Comparison of ENCODE assay signal across 8 cellular contexts in the genomic region with DNA sequence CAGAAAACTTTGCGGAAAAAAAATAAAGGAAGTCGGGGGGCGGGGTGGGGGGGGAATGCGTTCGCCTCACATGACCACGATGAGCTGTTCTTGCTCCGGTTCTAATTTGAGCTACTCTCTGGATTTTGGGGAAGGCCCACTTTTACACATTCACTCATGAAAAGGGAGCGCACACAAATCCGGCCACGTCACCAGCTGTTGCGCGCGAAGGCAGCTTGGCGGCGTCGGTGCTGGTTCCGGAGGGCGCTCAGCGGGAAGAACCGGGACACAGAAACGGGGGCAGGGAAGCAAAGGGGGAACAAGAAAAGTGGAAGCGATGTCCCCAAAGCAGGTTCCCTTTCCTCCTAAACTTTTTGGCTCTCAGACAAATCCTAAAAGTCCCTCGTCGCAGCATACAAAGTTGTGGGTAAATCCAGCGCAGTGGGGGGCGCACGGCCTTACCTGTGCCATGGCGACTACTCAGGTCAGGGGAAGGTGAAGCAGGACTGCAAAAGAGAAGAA. TPM values are rescaled to one million over a fixed set of nuclear protein-coding genes. Genes with fewer than 3 reads are reported as not detected.
DNase-seq lines count a peak whose midpoint lies in the region; ATAC-seq and TF ChIP-seq lines count a peak whose summit lies in the region.

No MANE protein-coding gene starts in this region.

- H3K27me3 ChIP-seq in SU-DHL-6 (ENCODE audit: low read length) (no peaks in the 10 kb centered on the region), adipocyte (replicated peaks; ENCODE audit: control insufficient read depth, insufficient read depth, low read length) (no peaks in the 10 kb centered on the region), heart right ventricle (no peaks in the 10 kb centered on the region), trophoblast cell (ENCODE audit: insufficient read depth, low read length) (no peaks in the 10 kb centered on the region), aorta (ENCODE audit: control insufficient read depth in 1 of 2, insufficient read depth in 2 of 2, low read length in 1 of 2) (no peaks in the 10 kb centered on the region)

- peak overlapping the region; percentile 69 for H3K14ac ChIP-seq in trophoblast cell (ENCODE audit: low read length)

- peak; percentile 9 to 16 for DNase-seq in SHP77 (lab: John Stamatoyannopoulos, UW)
- no peak for DNase-seq in SHP77 treated with DMSO at 0.1 percent for 48 hours (lab: John Stamatoyannopoulos, UW)
- DNase-seq in adipocyte (ENCODE audit: low read depth), result peak; percentile 93
- peak; percentile 81 to 86 for DNase-seq in heart right ventricle
- DNase-seq in trophoblast cell, result peak; percentile 81 to 89
- peak; percentile 94 to 95 for DNase-seq in aorta

- peak overlapping the region; percentile 8 for H2BK12ac ChIP-seq in trophoblast cell (ENCODE audit: low read length)

- H4K8ac ChIP-seq in trophoblast cell (ENCODE audit: low read depth, low read length), result peak overlapping the region; percentile 72

- H3F3A ChIP-seq in SU-DHL-6 (ENCODE audit: insufficient read depth), result 0 out of 2 replicates have a peak, but pooled peaks cover 3% of the 10 kb centered on the region

- TF ChIP-seq CTCF in SU-DHL-6 (IDR thresholded peaks at IDR 0.05; ENCODE audit: insufficient read depth, low read length, poor library complexity, severe bottlenecking) (no peak), heart right ventricle (IDR thresholded peaks at IDR 0.05) (peak in 4 of 9 donors; percentile 13 to 64 (median 31))

- no peaks in the 10 kb centered on the region for H4K20me1 ChIP-seq in SU-DHL-6 (ENCODE audit: low read depth, low read length)

- H2AFZ ChIP-seq in SU-DHL-6 (ENCODE audit: low read depth, low read length, severe bottlenecking) (peak overlapping the region; percentile 64), trophoblast cell (ENCODE audit: insufficient read depth, low read length, poor library complexity) (peak overlapping the region; percentile 19)

- H3K27ac ChIP-seq in SU-DHL-6 (ENCODE audit: low read depth, low read length) (no peak overlapping the region), heart right ventricle (peak overlapping the region; percentile 94 to 99 (median 98)), trophoblast cell (ENCODE audit: low read depth, low read length) (peak overlapping the region; percentile 72), aorta (ENCODE audit: low read depth in 1 of 2, low read length in 2 of 2) (peak overlapping the region; percentile 77 to 99)

- H3K36me3 ChIP-seq in SU-DHL-6 (ENCODE audit: low read length) (no peaks in the 10 kb centered on the region), adipocyte (ENCODE audit: control insufficient read depth, insufficient read depth, low read length, severe bottlenecking) (peaks cover 18% of the 10 kb centered on the region), heart right ventricle (peaks cover 0 to 35% (median 0%) of the 10 kb centered on the region in 9 donors), trophoblast cell (ENCODE audit: control insufficient read depth in 1 of 2, insufficient read depth in 2 of 2, low read length in 2 of 2) (peaks cover 0 to 2% of the 10 kb centered on the region in 2 experiments), aorta (ENCODE audit: control insufficient read depth in 1 of 2, insufficient read depth in 2 of 2, low read length in 1 of 2) (no peaks in the 10 kb centered on the region)

- H3K4me3 ChIP-seq in SU-DHL-6 (ENCODE audit: insufficient read depth, low read length, poor library complexity, severe bottlenecking) (peak overlapping the region; percentile 67), adipocyte (ENCODE audit: low read length) (peak overlapping the region; percentile 93), heart right ventricle (peak overlapping the region; percentile 67 to 99 (median 95)), trophoblast cell (ENCODE audit: low read depth, low read length) (peak overlapping the region; percentile 92), aorta (ENCODE audit: low read length in 2 of 2) (peak overlapping the region; percentile 69 to 96)

- H3K79me1 ChIP-seq in trophoblast cell (ENCODE audit: low read length), result peaks cover 7% of the 10 kb centered on the region

- no peaks in the 10 kb centered on the region for H3K9me3 ChIP-seq in SU-DHL-6 (ENCODE audit: insufficient read depth, low read length)
- no peaks in the 10 kb centered on the region for H3K9me3 ChIP-seq in adipocyte (ENCODE audit: control insufficient read depth, low read length)
- no peaks in the 10 kb centered on the region for H3K9me3 ChIP-seq in heart right ventricle
- H3K9me3 ChIP-seq in trophoblast cell (ENCODE audit: insufficient read depth, low read depth, low read length), result no peaks in the 10 kb centered on the region
- no peaks in the 10 kb centered on the region for H3K9me3 ChIP-seq in aorta (ENCODE audit: control insufficient read depth, low read length)

- peak overlapping the region; percentile 84 for H3K4ac ChIP-seq in trophoblast cell (ENCODE audit: low read depth, low read length)

- no peaks in the 10 kb centered on the region for H3K79me2 ChIP-seq in SU-DHL-6 (ENCODE audit: insufficient read depth, low read length)
- H3K79me2 ChIP-seq in trophoblast cell (ENCODE audit: control insufficient read depth, insufficient read depth, low read length, poor library complexity), result peaks cover 9% of the 10 kb centered on the region

- H2BK120ac ChIP-seq in trophoblast cell (ENCODE audit: insufficient read depth, low read length, poor library complexity), result peak overlapping the region; percentile 30

- ATAC-seq in HG03378 (IDR thresholded peaks at IDR 0.05; ENCODE audit: unreplicated experiment) (peak; percentile 31), heart right ventricle (peak; percentile 65 to 84 (median 70)), aorta (ENCODE audit: low FRiP score) (peak; percentile 87)

- H3K4me1 ChIP-seq in adipocyte (ENCODE audit: control insufficient read depth, insufficient read depth, low read length) (peaks cover 63% of the 10 kb centered on the region), heart right ventricle (peaks cover 4 to 66% (median 55%) of the 10 kb centered on the region in 9 donors), trophoblast cell (ENCODE audit: control insufficient read depth in 1 of 2, insufficient read depth in 2 of 2, low read length in 2 of 2) (peaks cover 0 to 2% of the 10 kb centered on the region in 2 experiments), aorta (ENCODE audit: control insufficient read depth in 1 of 2, insufficient read depth in 2 of 2, low read length in 2 of 2) (peaks cover 0 to 14% of the 10 kb centered on the region in 2 donors)

- H4K91ac ChIP-seq in trophoblast cell (ENCODE audit: low read depth, low read length), result peak overlapping the region; percentile 81

- intact Hi-C loops in heart right ventricle (cut with DNase I) (no loop called here), aorta (cut with DNase I) (loop anchor here in 1 of 2 donors (5.0 kb wide), 1 partner anchor 106 kb away; a partner anchor contains a TSS)

- H3K9me2 ChIP-seq in SU-DHL-6 (replicated peaks; ENCODE audit: insufficient read depth, low read length), result no peaks in the 10 kb centered on the region

- H3K18ac ChIP-seq in trophoblast cell (ENCODE audit: low read length), result peak overlapping the region; percentile 89

- peak overlapping the region; percentile 84 for H2BK5ac ChIP-seq in trophoblast cell (ENCODE audit: low read depth, low read length, poor library complexity)

- no peak overlapping the region for H4K12ac ChIP-seq in trophoblast cell (ENCODE audit: low read depth, low read length)

- H3K4me2 ChIP-seq in SU-DHL-6 (ENCODE audit: low read depth, low read length, poor library complexity, severe bottlenecking), result peak overlapping the region; percentile 55
- H3K4me2 ChIP-seq in trophoblast cell (ENCODE audit: low read length), result peak overlapping the region; percentile 53

- 0 to 1% methylated on average over 28 of the region's 28 CpGs for WGBS in heart right ventricle, 2 donors
- no CpG with 5 or more reads among the region's 28 CpGs for WGBS in trophoblast cell (ENCODE audit: extremely low coverage, insufficient coverage, insufficient read length)
- 0% methylated on average over 28 of the region's 28 CpGs for WGBS in aorta, 2 donors

- H2AK5ac ChIP-seq in trophoblast cell (ENCODE audit: low read length), result no peak overlapping the region

- H3K9ac ChIP-seq in SU-DHL-6 (ENCODE audit: low read length) (peak overlapping the region; percentile 72), adipocyte (ENCODE audit: low read length) (peak overlapping the region; percentile 99), trophoblast cell (ENCODE audit: low read length) (peak overlapping the region; percentile 86)

- H3K23ac ChIP-seq in trophoblast cell (ENCODE audit: low read length), result no peak overlapping the region

RNA-seq across cellular contexts. Expression of a gene that starts 0.6 kb away (rescaled TPM):
- total RNA-seq in heart right ventricle, result 100 to 1,000 TPM in 9 of 10 donors, 10 to 100 TPM in 1; 90.8 to 204 (median 115) TPM
- polyA plus RNA-seq in heart right ventricle, result 100 to 1,000 TPM; 107 to 285 TPM
- polyA plus RNA-seq in trophoblast cell (2013), result 470 and 474 TPM in 2 replicates
- 100 to 1,000 TPM; 335 to 471 TPM for total RNA-seq in aorta
- 100 to 1,000 TPM; 355 to 434 TPM for polyA plus RNA-seq in aorta

Comparison
In these comparisons a context has a peak if more than half of its experiments do, and no peak if none do; other contexts are left out.
1. ATAC-seq: peak in every context shown above with its lines; median percentile 87 in aorta; 70 in heart right ventricle; 31 in HG03378.